ENCODE assay signal across 22 cellular contexts in the genomic region with DNA sequence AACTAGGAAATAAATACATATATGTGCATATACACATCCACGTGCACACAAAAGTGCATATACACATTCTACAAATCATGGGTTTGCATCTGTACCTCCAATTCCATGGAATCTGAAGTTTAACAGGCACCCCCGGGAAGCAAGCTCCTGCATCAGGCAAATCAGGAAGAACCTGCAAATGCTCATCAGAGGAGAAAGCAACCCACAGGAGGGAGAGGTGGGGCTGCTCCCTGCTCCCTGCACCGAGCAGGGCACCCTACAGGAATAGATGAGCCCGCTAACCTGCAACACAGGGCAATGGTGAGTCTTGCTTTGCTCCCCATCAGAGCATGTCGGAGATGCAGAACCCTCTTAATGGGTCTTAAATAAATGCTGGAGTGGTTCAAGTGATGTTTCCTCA.
A peak's percentile ranks its signal among the peaks of the same experiment; 100 is the strongest.
DNase-seq lines count a peak whose midpoint lies in the region; ATAC-seq and TF ChIP-seq lines count a peak whose summit lies in the region.
"Had no signal": no experiment of that assay in that cellular context is flagged by ENCODE, and none has a peak within 500 bp of the region (broad histone marks: within the 10 kb centered on the region; RNA-seq: fewer than 3 reads in every experiment).

No MANE protein-coding gene starts in this region.

- no peaks in the 10 kb centered on the region for H3K4me1 Mint-ChIP-seq in activated CD8-positive, alpha-beta memory T cell treated with anti-CD3 and anti-CD28 coated beads, Interleukin-2, amount 10 ng/mL, durations not matched to agents 7 days and 5 days
- no peaks in the 10 kb centered on the region for H3K4me1 Mint-ChIP-seq in endodermal cell
- H3K4me1 Mint-ChIP-seq: B cell; CD4-positive, CD25-positive, alpha-beta regulatory T cell had no signal

- TF ChIP-seq POLR2A in suprapubic skin (IDR thresholded peaks at IDR 0.05): no peak

- H3K4me1 ChIP-seq in endodermal cell (ENCODE audit: control insufficient read depth, insufficient read depth, low read length) (no peaks in the 10 kb centered on the region), suprapubic skin (peaks cover 13% of the 10 kb centered on the region)
- H3K4me1 ChIP-seq: BLaER1, Caco-2, HAP-1 had no signal

- H3K9ac ChIP-seq in endodermal cell (ENCODE audit: extremely low read depth, low read length, poor library complexity, severe bottlenecking): no peak overlapping the region
- H3K9ac ChIP-seq: BLaER1 had no signal

- peaks cover 1% of the 10 kb centered on the region for H3K36me3 Mint-ChIP-seq in activated CD8-positive, alpha-beta memory T cell treated with anti-CD3 and anti-CD28 coated beads, Interleukin-2, amount 10 ng/mL, durations not matched to agents 7 days and 5 days
- H3K36me3 Mint-ChIP-seq in endodermal cell (ENCODE audit: low read depth): no peaks in the 10 kb centered on the region
- H3K36me3 Mint-ChIP-seq: CD8-positive, alpha-beta T cell had no signal

- H3K27me3 Mint-ChIP-seq in activated CD8-positive, alpha-beta memory T cell treated with anti-CD3 and anti-CD28 coated beads, Interleukin-2, amount 10 ng/mL, durations not matched to agents 7 days and 5 days: peaks cover 33% of the 10 kb centered on the region
- H3K27me3 Mint-ChIP-seq in endodermal cell (ENCODE audit: insufficient read depth): no peaks in the 10 kb centered on the region

- H3K36me3 ChIP-seq in endodermal cell (ENCODE audit: control insufficient read depth, insufficient read depth, low read length): no peaks in the 10 kb centered on the region
- no peaks in the 10 kb centered on the region for H3K36me3 ChIP-seq in suprapubic skin
- H3K36me3 ChIP-seq: BLaER1, HAP-1 had no signal

- TF ChIP-seq CTCF in endodermal cell (conservative IDR thresholded peaks at IDR 0.05) (no peak), suprapubic skin (IDR thresholded peaks at IDR 0.05) (no peak)

- H3K27me3 ChIP-seq in endodermal cell (ENCODE audit: control insufficient read depth, insufficient read depth, low read length, poor library complexity, severe bottlenecking) (peaks cover 8% of the 10 kb centered on the region), suprapubic skin (no peaks in the 10 kb centered on the region)
- H3K27me3 ChIP-seq: BLaER1 had no signal

- no peak overlapping the region for H3K27ac ChIP-seq in endodermal cell (ENCODE audit: low read depth, low read length)
- H3K27ac ChIP-seq in suprapubic skin: peak overlapping the region; percentile 71
- H3K27ac ChIP-seq: 22Rv1, BLaER1, C4-2B had no signal

- H3K4me3 Mint-ChIP-seq in activated CD8-positive, alpha-beta memory T cell treated with anti-CD3 and anti-CD28 coated beads, Interleukin-2, amount 10 ng/mL, durations not matched to agents 7 days and 5 days: no peak overlapping the region
- no peak overlapping the region for H3K4me3 Mint-ChIP-seq in endodermal cell
- H3K4me3 Mint-ChIP-seq: B cell; CD4-positive, CD25-positive, alpha-beta regulatory T cell; CD8-positive, alpha-beta T cell; HFFc6 had no signal

- peak; percentile 17 for DNase-seq in activated CD8-positive, alpha-beta memory T cell treated with anti-CD3 and anti-CD28 coated beads for 24 hours
- no peak for DNase-seq in activated CD8-positive, alpha-beta memory T cell treated with anti-CD3 and anti-CD28 coated beads, Interleukin-2, amount 10 ng/mL, durations not matched to agents 7 days and 5 days
- DNase-seq in endodermal cell: peak; percentile 45
- no peak for DNase-seq in suprapubic skin (ENCODE audit: low spot score in 2 of 2)
- DNase-seq in glomerular visceral epithelial cell (ENCODE audit: extremely low spot score): no peak
- no peak for DNase-seq in NOMO-1 (lab: John Stamatoyannopoulos, UW; ENCODE audit: unreplicated experiment in 2 of 2)
- DNase-seq: Caco-2; CD4-positive, CD25-positive, alpha-beta regulatory T cell; CD8-positive, alpha-beta T cell; DMS 273 treated with DMSO at 0.1 percent for 48 hours; DMS79; EL; GDM1; GOT3; HFFc6 had no signal

- no peak for ATAC-seq in activated CD8-positive, alpha-beta memory T cell treated with anti-CD3 and anti-CD28 coated beads, Interleukin-2, amount 10 ng/mL, durations not matched to agents 7 days and 5 days
- no peak for ATAC-seq in GM21367 (IDR thresholded peaks at IDR 0.05; ENCODE audit: unreplicated experiment)
- ATAC-seq: CD8-positive, alpha-beta T cell; GM12878 had no signal

- TF ChIP-seq EP300 in suprapubic skin (IDR thresholded peaks at IDR 0.05): no peak

- no peak overlapping the region for H3K27ac Mint-ChIP-seq in activated CD8-positive, alpha-beta memory T cell treated with anti-CD3 and anti-CD28 coated beads, Interleukin-2, amount 10 ng/mL, durations not matched to agents 7 days and 5 days
- no peak overlapping the region for H3K27ac Mint-ChIP-seq in endodermal cell
- H3K27ac Mint-ChIP-seq: B cell; CD4-positive, CD25-positive, alpha-beta regulatory T cell; CD8-positive, alpha-beta T cell; HFFc6 had no signal

- H3K9me3 ChIP-seq in endodermal cell (ENCODE audit: control insufficient read depth, low read length): peaks cover 5% of the 10 kb centered on the region
- H3K9me3 ChIP-seq in suprapubic skin: peaks cover 3% of the 10 kb centered on the region
- H3K9me3 ChIP-seq: Caco-2, HAP-1 had no signal

- H3K9me3 Mint-ChIP-seq in activated CD8-positive, alpha-beta memory T cell treated with anti-CD3 and anti-CD28 coated beads, Interleukin-2, amount 10 ng/mL, durations not matched to agents 7 days and 5 days (ENCODE audit: low read depth): peaks cover 2% of the 10 kb centered on the region
- peaks cover 13% of the 10 kb centered on the region for H3K9me3 Mint-ChIP-seq in endodermal cell

- CTCF ChIA-PET in activated CD8-positive, alpha-beta memory T cell treated with anti-CD3 and anti-CD28 coated beads, Interleukin-2, amount 10 ng/mL, durations not matched to agents 7 days and 5 days (lab: Charles Lee): interaction anchor here (0.8 kb wide), 1 partner anchor 11 kb away, joined by 3 read pairs; no protein-coding TSS in a partner anchor

- H3K4me3 ChIP-seq in endodermal cell (ENCODE audit: low read length) (no peak overlapping the region), suprapubic skin (no peak overlapping the region)
- H3K4me3 ChIP-seq: BLaER1, GM12878, HAP-1 had no signal

- WGBS in endodermal cell (ENCODE audit: insufficient coverage in 1 of 2, insufficient read length in 1 of 2), 2 experiments: 85 to 87% methylated on average over 4 to 5 of the region's 5 CpGs
- whole genome bisulfite sequencing in suprapubic skin: 87% methylated on average over 5 of the region's 5 CpGs

Comparison
In these comparisons a context has a peak if more than half of its experiments do, and no peak if none do; other contexts are left out.
1. DNase-seq: peak in activated CD8-positive, alpha-beta memory T cell treated with anti-CD3 and anti-CD28 coated beads for 24 hours (single experiment) and endodermal cell (single experiment); none in activated CD8-positive, alpha-beta memory T cell treated with anti-CD3 and anti-CD28 coated beads, Interleukin-2, amount 10 ng/mL, durations not matched to agents 7 days and 5 days (single experiment), suprapubic skin (0 of 2), glomerular visceral epithelial cell (single experiment) and NOMO-1 (0 of 2).